Comparison of ENCODE assay signal across 26 cellular contexts in genomic region chr14:96727980-96728717, GRCh38.
"Had no signal": no experiment of that assay in that cellular context is flagged by ENCODE, and none has a peak within 500 bp of the region (broad histone marks: within the 10 kb centered on the region; RNA-seq: fewer than 3 reads in every experiment).

No MANE protein-coding gene starts in this region.

- H3K4me1 Mint-ChIP-seq: activated CD4-positive, alpha-beta T cell treated with anti-CD3 and anti-CD28 coated beads, Interleukin-2, amount 10 ng/mL, durations not matched to agents 24 days and 14 days; activated CD8-positive, alpha-beta memory T cell treated with anti-CD3 and anti-CD28 coated beads, Interleukin-2, amount 10 ng/mL, durations not matched to agents 7 days and 5 days; activated naive CD4-positive, alpha-beta T cell treated with anti-CD3 and anti-CD28 coated beads, Interleukin-2, amount 50 U/mL, for 24 hours had no signal

- FAIRE-seq: RCC 7860 had no signal

- H3K9ac ChIP-seq: KMS-11 had no signal

- H3K4me3 ChIP-seq: breast epithelium, MG63 had no signal

- H3K27me3 ChIP-seq: MG63 had no signal

- H3K9me3 Mint-ChIP-seq: activated B cell treated with CpG ODN at 0.5 μM for 24 hours; activated CD4-positive, alpha-beta T cell treated with anti-CD3 and anti-CD28 coated beads, Interleukin-2, amount 10 ng/mL, durations not matched to agents 24 days and 14 days; activated naive CD4-positive, alpha-beta T cell treated with anti-CD3 and anti-CD28 coated beads, Interleukin-2, amount 50 U/mL, for 24 hours; activated T-cell treated with anti-CD3 and anti-CD28 coated beads, Interleukin-2, amount 50 U/mL, for 24 hours; activated T-helper 1 cell treated with anti-CD3 and anti-CD28 coated beads, Interleukin-12 subunit alpha, Interleukin-12 subunit beta, Interleukin-2, Interleukin-4 antibody, amounts not matched to agents 30 ng/mL and 10 ng/mL and 1 ng/mL, durations not matched to agents 14 hours and 24 hours and 36 hours; T-helper 1 cell treated with Interleukin-12 subunit alpha and Interleukin-12 subunit beta and Interleukin-4 antibody, amounts not matched to agents 30 μg/mL and 1 μg/mL, for 36 hours had no signal

- H3K27ac Mint-ChIP-seq: activated B cell treated with CpG ODN at 0.5 μM for 24 hours; activated CD4-positive, alpha-beta T cell treated with anti-CD3 and anti-CD28 coated beads, Interleukin-2, amount 10 ng/mL, durations not matched to agents 24 days and 14 days; activated CD8-positive, alpha-beta memory T cell treated with anti-CD3 and anti-CD28 coated beads, Interleukin-2, amount 10 ng/mL, durations not matched to agents 7 days and 5 days; activated naive CD4-positive, alpha-beta T cell treated with anti-CD3 and anti-CD28 coated beads, Interleukin-2, amount 50 U/mL, for 24 hours; activated T-cell treated with anti-CD3 and anti-CD28 coated beads, Interleukin-2, amount 50 U/mL, for 24 hours; activated T-helper 1 cell treated with anti-CD3 and anti-CD28 coated beads, Interleukin-12 subunit alpha, Interleukin-12 subunit beta, Interleukin-2, Interleukin-4 antibody, amounts not matched to agents 30 ng/mL and 10 ng/mL and 1 ng/mL, durations not matched to agents 14 hours and 24 hours and 36 hours; T-helper 1 cell treated with Interleukin-12 subunit alpha and Interleukin-12 subunit beta and Interleukin-4 antibody, amounts not matched to agents 30 μg/mL and 1 μg/mL, for 36 hours had no signal

- H3K4me2 ChIP-seq: KMS-11 had no signal

- H3K27me3 Mint-ChIP-seq: activated B cell treated with CpG ODN at 0.5 μM for 24 hours had no signal

- H3K36me3 Mint-ChIP-seq: activated CD8-positive, alpha-beta memory T cell treated with anti-CD3 and anti-CD28 coated beads, Interleukin-2, amount 10 ng/mL, durations not matched to agents 7 days and 5 days; activated naive CD4-positive, alpha-beta T cell treated with anti-CD3 and anti-CD28 coated beads, Interleukin-2, amount 50 U/mL, for 24 hours had no signal

- H3K9me3 ChIP-seq: MG63 had no signal

- H3K4me3 Mint-ChIP-seq: activated B cell treated with CpG ODN at 0.5 μM for 24 hours; activated CD4-positive, alpha-beta T cell treated with anti-CD3 and anti-CD28 coated beads, Interleukin-2, amount 10 ng/mL, durations not matched to agents 24 days and 14 days; activated CD8-positive, alpha-beta memory T cell treated with anti-CD3 and anti-CD28 coated beads, Interleukin-2, amount 10 ng/mL, durations not matched to agents 7 days and 5 days; activated naive CD4-positive, alpha-beta T cell treated with anti-CD3 and anti-CD28 coated beads, Interleukin-2, amount 50 U/mL, for 24 hours; activated T-cell treated with anti-CD3 and anti-CD28 coated beads, Interleukin-2, amount 50 U/mL, for 24 hours; activated T-helper 1 cell treated with anti-CD3 and anti-CD28 coated beads, Interleukin-12 subunit alpha, Interleukin-12 subunit beta, Interleukin-2, Interleukin-4 antibody, amounts not matched to agents 30 ng/mL and 10 ng/mL and 1 ng/mL, durations not matched to agents 14 hours and 24 hours and 36 hours; T-helper 1 cell treated with Interleukin-12 subunit alpha and Interleukin-12 subunit beta and Interleukin-4 antibody, amounts not matched to agents 30 μg/mL and 1 μg/mL, for 36 hours had no signal

- H3K36me3 ChIP-seq: breast epithelium, MG63 had no signal

- DNase-seq: activated B cell treated with CpG ODN at 0.5 μM for 24 hours; activated CD4-positive, alpha-beta T cell treated with anti-CD3 and anti-CD28 coated beads for 1 hour; activated CD4-positive, alpha-beta T cell treated with anti-CD3 and anti-CD28 coated beads, Interleukin-2, amount 10 ng/mL, durations not matched to agents 24 days and 14 days; activated CD4-positive, alpha-beta T cell treated with anti-CD3 and anti-CD28 coated beads, Interleukin-2, amount 50 U/mL, for 48 hours; activated CD8-positive, alpha-beta memory T cell treated with anti-CD3 and anti-CD28 coated beads, Interleukin-2, amount 10 ng/mL, durations not matched to agents 7 days and 5 days; activated effector memory CD4-positive, alpha-beta T cell treated with Interleukin-2 at 50 U/mL for 16 hours; activated naive CD4-positive, alpha-beta T cell; activated T-cell treated with anti-CD3 and anti-CD28 coated beads, Interleukin-2, amount 50 U/mL, for 24 hours; aorta; caudate nucleus; MG63; MV-4-11; NCI-H1092 treated with DMSO at 0.1 percent for 48 hours; NCI-H1436; NCI-H1694 treated with DMSO at 0.1 percent for 48 hours; NCI-H2029 treated with DMSO at 0.1 percent for 48 hours; NCI-H345; NCI-H510A; NCI-H526 treated with DMSO at 0.1 percent for 48 hours; SHP77 treated with DMSO at 0.1 percent for 48 hours had no signal

- ATAC-seq: activated CD8-positive, alpha-beta memory T cell treated with anti-CD3 and anti-CD28 coated beads, Interleukin-2, amount 10 ng/mL, durations not matched to agents 7 days and 5 days had no signal

- H3K27ac ChIP-seq: breast epithelium, KMS-11 had no signal

- H3K4me1 ChIP-seq: breast epithelium had no signal
